ENCODE assay signal across 18 cellular contexts in genomic region chr17:7292729-7293128, GRCh38. TPM values are rescaled to one million over a fixed set of nuclear protein-coding genes. Genes with fewer than 3 reads are reported as not detected.
DNase-seq lines count a peak whose midpoint lies in the region; ATAC-seq and TF ChIP-seq lines count a peak whose summit lies in the region.
"Had no signal": no experiment of that assay in that cellular context is flagged by ENCODE, and none has a peak within 500 bp of the region (broad histone marks: within the 10 kb centered on the region; RNA-seq: fewer than 3 reads in every experiment).

No MANE protein-coding gene starts in this region.

- ATAC-seq in T-helper 17 cell (no peak), HG03139 (IDR thresholded peaks at IDR 0.05; ENCODE audit: unreplicated experiment) (no peak), HG02571 (IDR thresholded peaks at IDR 0.05; ENCODE audit: unreplicated experiment) (no peak)
- ATAC-seq in activated T-cell treated with anti-CD3 and anti-CD28 coated beads, Interleukin-2, amount 50 U/mL, for 72 hours (replicated peaks in 1 of 2), result no peak
- ATAC-seq: pancreas; stimulated activated naive CD8-positive, alpha-beta T cell treated with anti-CD3 and anti-CD28 coated beads, Interleukin-15, Interleukin-2, amounts not matched to agents 100 U/mL and 50 U/mL, for 24 hours had no signal

- POLR2A ChIA-PET in Caco-2 (lab: Charles Lee), result no interaction called here

- peak overlapping the region in 1 of 3 donors; percentile 54 for H3K9ac ChIP-seq in skeletal muscle tissue (ENCODE audit: low read depth in 1 of 3, low read length in 3 of 3)
- H3K9ac ChIP-seq: BLaER1 treated with 17β-estradiol and CSF1 and Interleukin-3, amounts not matched to agents 10 nM and 100 nM had no signal

- H3K27me3 ChIP-seq in Caco-2 (replicated peaks; ENCODE audit: control insufficient read depth, insufficient read depth, low read length) (no peaks in the 10 kb centered on the region), right atrium auricular region (peaks cover 0 to 8% of the 10 kb centered on the region in 2 donors), skeletal muscle tissue (ENCODE audit: control insufficient read depth in 3 of 3, insufficient read depth in 3 of 3, low read length in 3 of 3) (peaks cover 0 to 7% (median 6%) of the 10 kb centered on the region in 3 donors)
- H3K27me3 ChIP-seq: pancreas had no signal

- H3K4me3 Mint-ChIP-seq in Caco-2 (ENCODE audit: unreplicated experiment), result peak overlapping the region; percentile 73
- peak overlapping the region; percentile 52 for H3K4me3 Mint-ChIP-seq in T-helper 17 cell
- H3K4me3 Mint-ChIP-seq in activated T-cell treated with anti-CD3 and anti-CD28 coated beads, Interleukin-2, amount 50 U/mL, for 72 hours, result peak overlapping the region in 1 of 2 donors; percentile 67

- H3K9me3 Mint-ChIP-seq in Caco-2 (ENCODE audit: unreplicated experiment), result no peaks in the 10 kb centered on the region
- no peaks in the 10 kb centered on the region for H3K9me3 Mint-ChIP-seq in activated T-cell treated with anti-CD3 and anti-CD28 coated beads, Interleukin-2, amount 50 U/mL, for 72 hours

- intact Hi-C loops in Caco-2 (cut with micrococcal nuclease; ENCODE audit: unreplicated experiment), result no loop called here

- H3K9me3 ChIP-seq in Caco-2 (no peaks in the 10 kb centered on the region), T-helper 17 cell (ENCODE audit: control insufficient read depth, low read length, poor library complexity, severe bottlenecking) (no peaks in the 10 kb centered on the region), right atrium auricular region (no peaks in the 10 kb centered on the region), skeletal muscle tissue (ENCODE audit: control insufficient read depth in 3 of 3, low read length in 3 of 3) (no peaks in the 10 kb centered on the region)
- H3K9me3 ChIP-seq: adrenal gland; BLaER1 treated with 17β-estradiol and CSF1 and Interleukin-3, amounts not matched to agents 10 nM and 100 nM; pancreas had no signal

- H3K27me3 Mint-ChIP-seq in Caco-2 (ENCODE audit: insufficient read depth, unreplicated experiment), result no peaks in the 10 kb centered on the region
- peaks cover 21% of the 10 kb centered on the region for H3K27me3 Mint-ChIP-seq in T-helper 17 cell
- peaks cover 23% of the 10 kb centered on the region for H3K27me3 Mint-ChIP-seq in activated T-cell treated with anti-CD3 and anti-CD28 coated beads, Interleukin-2, amount 50 U/mL, for 72 hours (ENCODE audit: low read depth)

- H3K36me3 Mint-ChIP-seq in Caco-2 (ENCODE audit: insufficient read depth, unreplicated experiment) (no peaks in the 10 kb centered on the region), T-helper 17 cell (ENCODE audit: low read depth) (peaks cover 3% of the 10 kb centered on the region)
- no peaks in the 10 kb centered on the region for H3K36me3 Mint-ChIP-seq in activated T-cell treated with anti-CD3 and anti-CD28 coated beads, Interleukin-2, amount 50 U/mL, for 72 hours (ENCODE audit: insufficient read depth in 2 of 2)

- H3K4me1 ChIP-seq in Caco-2 (0 out of 2 replicates have a peak, but pooled peaks cover 10% of the 10 kb centered on the region), right atrium auricular region (peaks cover 0 to 69% of the 10 kb centered on the region in 2 donors), skeletal muscle tissue (ENCODE audit: control insufficient read depth in 3 of 3, insufficient read depth in 3 of 3, low read length in 3 of 3) (peaks cover 53 to 75% (median 66%) of the 10 kb centered on the region in 3 donors)

- no peak overlapping the region for H3K4me3 ChIP-seq in Caco-2 (ENCODE audit: low read depth, low read length)
- H3K4me3 ChIP-seq in right atrium auricular region, result no peak overlapping the region
- no peak overlapping the region for H3K4me3 ChIP-seq in skeletal muscle tissue (ENCODE audit: low read length in 3 of 3)
- H3K4me3 ChIP-seq: adrenal gland; BLaER1 treated with 17β-estradiol and CSF1 and Interleukin-3, amounts not matched to agents 10 nM and 100 nM; pancreas had no signal

- no peak overlapping the region for H3K27ac Mint-ChIP-seq in Caco-2 (ENCODE audit: unreplicated experiment)
- no peak overlapping the region for H3K27ac Mint-ChIP-seq in T-helper 17 cell
- no peak overlapping the region for H3K27ac Mint-ChIP-seq in activated T-cell treated with anti-CD3 and anti-CD28 coated beads, Interleukin-2, amount 50 U/mL, for 72 hours

- BruUV-seq in Caco-2 (replicated peaks; lab: Mats Ljungman, UMichigan), result no TSS peak

- peak overlapping the region; percentile 78 to 81 for H3K27ac ChIP-seq in right atrium auricular region
- peak overlapping the region; percentile 33 for H3K27ac ChIP-seq in skeletal muscle tissue (ENCODE audit: low read depth, low read length)
- H3K27ac ChIP-seq: adrenal gland; BLaER1 treated with 17β-estradiol and CSF1 and Interleukin-3, amounts not matched to agents 10 nM and 100 nM; pancreas had no signal

- no peak for DNase-seq in Caco-2
- no peak for DNase-seq in T-helper 17 cell
- no peak for DNase-seq in right atrium auricular region (ENCODE audit: low spot score)
- no peak for DNase-seq in activated T-cell treated with anti-CD3 and anti-CD28 coated beads, Interleukin-2, amount 50 U/mL, for 72 hours
- DNase-seq: activated CD4-positive, alpha-beta T cell treated with anti-CD3 and anti-CD28 coated beads, Interleukin-2, amount 50 U/mL, for 48 hours; activated T-cell treated with anti-CD3 and anti-CD28 coated beads, Interleukin-2, amount 50 U/mL, for 48 hours; DMS79; kidney; NCI-H2029 treated with DMSO at 0.1 percent for 48 hours; NCI-H524; stimulated activated naive CD8-positive, alpha-beta T cell treated with anti-CD3 and anti-CD28 coated beads, Interleukin-15, Interleukin-2, amounts not matched to agents 100 U/mL and 50 U/mL, for 24 hours had no signal

- CTCF ChIA-PET in Caco-2 (lab: Charles Lee), result interaction anchor here (1.4 kb wide), 1 partner anchor 12 kb away, joined by 6 read pairs; the partner anchor contains the start of gene SLC2A4

- TF ChIP-seq CTCF in Caco-2 (IDR thresholded peaks at IDR 0.05; ENCODE audit: insufficient read depth in 1 of 2, low read depth in 1 of 2, low read length in 1 of 2, severe bottlenecking in 1 of 2, unreplicated experiment in 1 of 2) (no peak), right atrium auricular region (IDR thresholded peaks at IDR 0.05) (no peak)

- H3K4me1 Mint-ChIP-seq in Caco-2 (ENCODE audit: low read depth, unreplicated experiment) (peaks cover 6% of the 10 kb centered on the region), T-helper 17 cell (peaks cover 14% of the 10 kb centered on the region)
- peaks cover 21% of the 10 kb centered on the region for H3K4me1 Mint-ChIP-seq in activated T-cell treated with anti-CD3 and anti-CD28 coated beads, Interleukin-2, amount 50 U/mL, for 72 hours (ENCODE audit: low read depth)

- H3K36me3 ChIP-seq in Caco-2 (ENCODE audit: control insufficient read depth, insufficient read depth, low read length) (no peaks in the 10 kb centered on the region; the same call in 1 of the 2 replicates), right atrium auricular region (no peaks in the 10 kb centered on the region), skeletal muscle tissue (ENCODE audit: control insufficient read depth in 3 of 3, insufficient read depth in 3 of 3, low read length in 3 of 3) (peaks cover 0 to 3% (median 0%) of the 10 kb centered on the region in 3 donors)
- H3K36me3 ChIP-seq: adrenal gland; BLaER1 treated with 17β-estradiol and CSF1 and Interleukin-3, amounts not matched to agents 10 nM and 100 nM; pancreas had no signal

RNA-seq across cellular contexts. Expression of gene YBX2, which starts 1.7 kb away (rescaled TPM):
- total RNA-seq in Caco-2 (2022) (21.1 and 27.6 TPM in 2 replicates), T-helper 17 cell (not detected), right atrium auricular region (1 to 10 TPM; 2.9 to 3.0 TPM), skeletal muscle tissue (0.52 TPM)
- 1 to 10 TPM; 3.6 to 9.5 TPM for total RNA-seq in activated T-cell treated with anti-CD3 and anti-CD28 coated beads, Interleukin-2, amount 50 U/mL, for 72 hours

RNA-seq across cellular contexts. Expression of gene SLC2A4, which starts 11.2 kb away (rescaled TPM):
- total RNA-seq in Caco-2 (2022), result 0.35 and 0.88 TPM in 2 replicates
- not detected for total RNA-seq in T-helper 17 cell
- 100 to 1,000 TPM in 1 of 2 donors, 10 to 100 TPM in 1; 70.3 to 151 TPM for total RNA-seq in right atrium auricular region
- 34.4 TPM for total RNA-seq in skeletal muscle tissue
- total RNA-seq in activated T-cell treated with anti-CD3 and anti-CD28 coated beads, Interleukin-2, amount 50 U/mL, for 72 hours, result under 1 TPM; 0.07 to 0.17 TPM
- total RNA-seq: endothelial cell of umbilical vein had no signal

RNA-seq across cellular contexts. Expression of gene EIF5A, which starts 14.7 kb away (rescaled TPM):
- total RNA-seq in Caco-2 (2022) (345 and 388 TPM in 2 replicates), T-helper 17 cell (100 to 1,000 TPM; 496 to 601 TPM), right atrium auricular region (100 to 1,000 TPM; 131 to 164 TPM), skeletal muscle tissue (185 TPM)
- total RNA-seq in activated T-cell treated with anti-CD3 and anti-CD28 coated beads, Interleukin-2, amount 50 U/mL, for 72 hours, result 100 to 1,000 TPM; 547 to 594 TPM

RNA-seq across cellular contexts. Expression of gene GPS2, which starts 22.4 kb away (rescaled TPM):
- total RNA-seq in Caco-2 (2022) (36.0 and 39.2 TPM in 2 replicates), T-helper 17 cell (100 to 1,000 TPM in 1 of 2 donors, 10 to 100 TPM in 1; 96.5 to 104 TPM), right atrium auricular region (10 to 100 TPM; 80.4 to 97.0 TPM), skeletal muscle tissue (24.5 TPM)
- total RNA-seq in activated T-cell treated with anti-CD3 and anti-CD28 coated beads, Interleukin-2, amount 50 U/mL, for 72 hours, result 10 to 100 TPM; 50.5 to 50.7 TPM

RNA-seq across cellular contexts. Expression of gene CLDN7, which starts 30.5 kb away (rescaled TPM):
- 111 and 115 TPM in 2 replicates for total RNA-seq in Caco-2 (2022)
- 1 to 10 TPM in 1 of 2 donors, under 1 TPM in 1; 0.78 to 1.2 TPM for total RNA-seq in T-helper 17 cell
- total RNA-seq in right atrium auricular region, result 1 to 10 TPM in 1 of 2 donors, not detected in 1; 2.3 TPM
- total RNA-seq in skeletal muscle tissue, result not detected
- total RNA-seq in activated T-cell treated with anti-CD3 and anti-CD28 coated beads, Interleukin-2, amount 50 U/mL, for 72 hours, result 1 to 10 TPM; 1.9 to 3.1 TPM

Comparison
In these comparisons a context has a peak if more than half of its experiments do, and no peak if none do; other contexts are left out.
1. RNA of gene SLC2A4, which starts 11.2 kb away (total RNA-seq): 70.3 to 151 TPM in right atrium auricular region and 34.4 TPM in skeletal muscle tissue (single experiment); 0.35 to 0.88 TPM in Caco-2, 0.07 to 0.17 TPM in activated T-cell treated with anti-CD3 and anti-CD28 coated beads, Interleukin-2, amount 50 U/mL, for 72 hours and not detected in T-helper 17 cell; every median in the first group is over 10 times any median in the second.